ENCODE assay signal across 8 cellular contexts in the genomic region with DNA sequence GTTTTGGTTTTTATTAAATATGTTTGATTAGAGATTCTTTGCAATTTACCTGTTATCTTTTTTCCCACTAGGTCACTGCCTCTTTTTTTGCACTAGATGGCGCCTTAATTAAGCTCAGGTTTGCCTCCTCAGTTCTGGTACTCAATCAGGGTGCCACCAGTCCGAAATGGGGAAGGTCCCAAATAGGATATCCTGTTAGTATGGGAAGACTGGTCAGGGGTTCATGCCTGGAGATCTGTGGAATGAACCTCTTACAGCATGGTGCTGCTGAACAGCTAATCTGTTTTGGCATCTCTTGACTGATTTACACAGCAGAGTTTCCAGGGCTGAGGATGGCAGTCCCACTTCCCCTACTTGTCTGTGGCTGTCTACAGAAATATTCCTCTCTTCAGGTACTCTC. TPM values are rescaled to one million over a fixed set of nuclear protein-coding genes. Genes with fewer than 3 reads are reported as not detected.
DNase-seq lines count a peak whose midpoint lies in the region; ATAC-seq and TF ChIP-seq lines count a peak whose summit lies in the region.

No MANE protein-coding gene starts in this region.

- intact Hi-C loops in body of pancreas (cut with DNase I), result no loop called here

- H3K27me3 Mint-ChIP-seq in activated CD4-positive, alpha-beta T cell treated with anti-CD3 and anti-CD28 coated beads, Interleukin-2, amount 10 ng/mL, durations not matched to agents 7 days and 5 days, result peaks cover 2% of the 10 kb centered on the region
- H3K27me3 Mint-ChIP-seq in nephron (ENCODE audit: low read depth), result peaks cover 26% of the 10 kb centered on the region

- peak overlapping the region; percentile 73 for H3K4me3 Mint-ChIP-seq in activated CD4-positive, alpha-beta T cell treated with anti-CD3 and anti-CD28 coated beads, Interleukin-2, amount 10 ng/mL, durations not matched to agents 7 days and 5 days
- H3K4me3 Mint-ChIP-seq in nephron, result no peak overlapping the region

- H3K27ac Mint-ChIP-seq in activated CD4-positive, alpha-beta T cell treated with anti-CD3 and anti-CD28 coated beads, Interleukin-2, amount 10 ng/mL, durations not matched to agents 7 days and 5 days, result peak overlapping the region; percentile 71
- H3K27ac Mint-ChIP-seq in nephron, result no peak overlapping the region

- H3K4me1 ChIP-seq in KMS-11 (ENCODE audit: low read depth, poor library complexity, severe bottlenecking) (peaks cover 8% of the 10 kb centered on the region), body of pancreas (no peaks in the 10 kb centered on the region)

- no peak overlapping the region for H3K4me3 ChIP-seq in KMS-11 (IDR thresholded peaks at IDR 0.05; ENCODE audit: insufficient read depth, low read depth, low read length)
- no peak overlapping the region for H3K4me3 ChIP-seq in body of pancreas

- no peak overlapping the region for H3K9ac ChIP-seq in KMS-11

- TF ChIP-seq POLR2A in body of pancreas (IDR thresholded peaks at IDR 0.05), result no peak

- DNase-seq in activated CD4-positive, alpha-beta T cell treated with anti-CD3 and anti-CD28 coated beads, Interleukin-2, amount 10 ng/mL, durations not matched to agents 7 days and 5 days, result no peak
- DNase-seq in activated CD4-positive, alpha-beta T cell treated with anti-CD3 and anti-CD28 coated beads, Interleukin-2, amount 50 U/mL, for 4 hours, result no peak
- DNase-seq in body of pancreas (no peak), ecto neural progenitor cell (ENCODE audit: low spot score) (no peak), COLO668 (lab: John Stamatoyannopoulos, UW; ENCODE audit: unreplicated experiment) (no peak), A172 (ENCODE audit: low spot score) (no peak)

- POLR2A ChIA-PET in activated CD4-positive, alpha-beta T cell treated with anti-CD3 and anti-CD28 coated beads, Interleukin-2, amount 10 ng/mL, durations not matched to agents 7 days and 5 days (lab: Charles Lee), result no interaction called here

- no peaks in the 10 kb centered on the region for H3K36me3 Mint-ChIP-seq in activated CD4-positive, alpha-beta T cell treated with anti-CD3 and anti-CD28 coated beads, Interleukin-2, amount 10 ng/mL, durations not matched to agents 7 days and 5 days (ENCODE audit: low read depth)
- no peaks in the 10 kb centered on the region for H3K36me3 Mint-ChIP-seq in nephron (ENCODE audit: low read depth)

- H3K27ac ChIP-seq in KMS-11, result no peak overlapping the region
- no peak overlapping the region for H3K27ac ChIP-seq in body of pancreas

- H3K4me1 Mint-ChIP-seq in activated CD4-positive, alpha-beta T cell treated with anti-CD3 and anti-CD28 coated beads, Interleukin-2, amount 10 ng/mL, durations not matched to agents 7 days and 5 days, result peaks cover 53% of the 10 kb centered on the region
- no peaks in the 10 kb centered on the region for H3K4me1 Mint-ChIP-seq in nephron

- H3K36me3 ChIP-seq in KMS-11 (ENCODE audit: insufficient read depth) (no peaks in the 10 kb centered on the region), body of pancreas (replicated peaks in 1 of 2; ENCODE audit: insufficient read depth in 1 of 2, low read depth in 2 of 2) (no peaks in the 10 kb centered on the region)

- H3K79me2 ChIP-seq in KMS-11 (ENCODE audit: insufficient read depth, low read depth), result no peaks in the 10 kb centered on the region

- no peak for ATAC-seq in body of pancreas

- H3K27me3 ChIP-seq in KMS-11 (ENCODE audit: insufficient read depth, low read depth), result no peaks in the 10 kb centered on the region
- H3K27me3 ChIP-seq in body of pancreas, result no peaks in the 10 kb centered on the region

- CTCF ChIA-PET in activated CD4-positive, alpha-beta T cell treated with anti-CD3 and anti-CD28 coated beads, Interleukin-2, amount 10 ng/mL, durations not matched to agents 7 days and 5 days (lab: Charles Lee), result interaction anchor here (0.9 to 1.6 kb wide), 2 partner anchors 15 to 50 kb away, joined by 3 read pairs; no protein-coding TSS in a partner anchor

- H3K4me2 ChIP-seq in KMS-11, result no peak overlapping the region

- H3K9me3 ChIP-seq in body of pancreas, result no peaks in the 10 kb centered on the region

- peaks cover 6% of the 10 kb centered on the region for H3K9me3 Mint-ChIP-seq in activated CD4-positive, alpha-beta T cell treated with anti-CD3 and anti-CD28 coated beads, Interleukin-2, amount 10 ng/mL, durations not matched to agents 7 days and 5 days
- peaks cover 9% of the 10 kb centered on the region for H3K9me3 Mint-ChIP-seq in nephron

- H2AFZ ChIP-seq in KMS-11 (ENCODE audit: low read depth), result peak overlapping the region; percentile 26; the same call in 1 of the 2 replicates

- peak; percentile 63 for TF ChIP-seq CTCF in KMS-11 (conservative IDR thresholded peaks at IDR 0.05; ENCODE audit: low read depth, low read length)
- peak; percentile 7 to 68 (median 53) for TF ChIP-seq CTCF in body of pancreas (IDR thresholded peaks at IDR 0.05)
- TF ChIP-seq CTCF in nephron (IDR thresholded peaks at IDR 0.05; ENCODE audit: unreplicated experiment in 3 of 3), result peak; percentile 30 to 39 (median 38)

- 0 to 11% methylated on average over 1 to 2 of the region's 2 CpGs for WGBS in body of pancreas, 2 donors

- H4K20me1 ChIP-seq in KMS-11 (ENCODE audit: insufficient read depth), result no peaks in the 10 kb centered on the region

RNA-seq across cellular contexts. Expression of a gene that starts 24.2 kb away (rescaled TPM):
- total RNA-seq in activated CD4-positive, alpha-beta T cell treated with anti-CD3 and anti-CD28 coated beads, Interleukin-2, amount 10 ng/mL, durations not matched to agents 7 days and 5 days, result 10 to 100 TPM in 1 of 2 experiments, 1 to 10 TPM in 1; 9.9 to 13.4 TPM
- total RNA-seq in body of pancreas, result 1 to 10 TPM in 1 of 2 donors, under 1 TPM in 1; 0.33 to 2.6 TPM
- not detected in 2 replicates for total RNA-seq in A172 (2014; rRNA removed; shearing (Covaris generic))

RNA-seq across cellular contexts. Expression of a gene that starts 38.5 kb away (rescaled TPM):
- total RNA-seq in activated CD4-positive, alpha-beta T cell treated with anti-CD3 and anti-CD28 coated beads, Interleukin-2, amount 10 ng/mL, durations not matched to agents 7 days and 5 days, result not detected
- not detected for total RNA-seq in body of pancreas
- not detected in 2 replicates for total RNA-seq in A172 (2014; rRNA removed; shearing (Covaris generic))
